ENCODE assay signal across 10 cellular contexts in the genomic region with DNA sequence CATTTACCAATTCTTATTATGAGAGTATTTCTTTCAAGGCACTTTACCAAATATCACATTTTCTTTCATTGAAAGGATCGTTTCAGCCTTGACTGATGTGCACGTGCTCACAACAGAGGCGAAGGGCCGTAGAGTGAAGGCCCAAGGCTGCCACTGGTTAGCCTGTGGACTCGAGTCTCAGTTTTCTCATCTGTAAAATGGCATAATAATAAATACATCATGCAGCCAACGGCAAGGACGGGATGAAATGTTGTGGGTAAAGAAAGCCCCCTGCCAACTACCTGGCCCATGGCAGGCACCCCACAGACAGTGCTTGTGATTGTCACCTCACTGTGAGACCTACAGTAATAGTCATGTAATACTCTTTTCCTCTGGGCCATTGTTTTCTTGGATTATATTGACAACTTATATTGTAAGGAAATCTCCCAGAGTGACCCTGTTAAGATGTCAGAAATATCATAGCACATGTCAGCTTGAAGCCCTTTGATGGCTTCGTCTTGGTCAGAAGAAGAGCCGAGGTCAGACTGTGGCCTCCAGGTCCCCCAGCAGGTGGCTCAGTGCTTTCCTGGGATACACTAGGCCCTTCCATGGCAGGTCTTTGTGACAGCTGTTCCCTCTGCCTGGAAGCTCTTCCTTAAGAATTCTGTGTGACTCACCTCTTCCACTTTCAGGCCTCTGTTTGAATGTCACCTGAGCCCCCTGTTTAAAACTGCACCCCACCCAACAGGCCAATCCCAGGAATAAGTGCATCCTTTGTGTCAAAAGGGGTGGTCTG. TPM values are rescaled to one million over a fixed set of nuclear protein-coding genes. Genes with fewer than 3 reads are reported as not detected.
DNase-seq lines count a peak whose midpoint lies in the region; ATAC-seq and TF ChIP-seq lines count a peak whose summit lies in the region.
"Had no signal": no experiment of that assay in that cellular context is flagged by ENCODE, and none has a peak within 500 bp of the region (broad histone marks: within the 10 kb centered on the region; RNA-seq: fewer than 3 reads in every experiment).

No MANE protein-coding gene starts in this region.

- ATAC-seq in HG02642 (IDR thresholded peaks at IDR 0.05; ENCODE audit: poor library complexity, unreplicated experiment): no peak
- no peak for ATAC-seq in HG02970 (IDR thresholded peaks at IDR 0.05; ENCODE audit: low FRiP score, unreplicated experiment)

- intact Hi-C loops in posterior vena cava (cut with DNase I): loop anchor here in 1 of 2 donors (5.0 kb wide), 1 partner anchor 143 kb away; no protein-coding TSS in a partner anchor

- H3K4me2 ChIP-seq in osteoblast (ENCODE audit: insufficient read depth, low read length): no peak overlapping the region

- no peaks in the 10 kb centered on the region for H4K20me1 ChIP-seq in osteoblast (ENCODE audit: insufficient read depth, low read length)

- no peak for TF ChIP-seq POLR2A in NB4 (IDR thresholded peaks at IDR 0.05; ENCODE audit: extremely low read depth, insufficient read length)

- DNase-seq in EH (ENCODE audit: low read depth): peak; percentile 33
- DNase-seq in NB4 (ENCODE audit: low read depth): no peak
- no peak for DNase-seq in choroid plexus epithelial cell (ENCODE audit: low read depth)
- DNase-seq in osteoblast (ENCODE audit: insufficient read length, low spot score, missing footprints): no peak
- no peak for DNase-seq in cerebellar nuclear complex (lab: John Stamatoyannopoulos, UW)
- no peak for DNase-seq in posterior vena cava (ENCODE audit: low spot score)
- DNase-seq: kidney glomerular epithelial cell had no signal

- H3K36me3 ChIP-seq in osteoblast (ENCODE audit: insufficient read depth, low read length): no peaks in the 10 kb centered on the region

- peaks cover 30% of the 10 kb centered on the region for H3K4me1 ChIP-seq in osteoblast (ENCODE audit: insufficient read depth, low read length)

- no peaks in the 10 kb centered on the region for H3K9me3 ChIP-seq in osteoblast (ENCODE audit: low read depth, low read length)

- no peaks in the 10 kb centered on the region for H3K27me3 ChIP-seq in osteoblast (ENCODE audit: insufficient read depth, low read length)

- no peak overlapping the region for H2AFZ ChIP-seq in osteoblast (ENCODE audit: low read length)

- H3K4me3 ChIP-seq in NB4 (ENCODE audit: low read depth, low read length) (no peak overlapping the region), choroid plexus epithelial cell (ENCODE audit: low read depth, low read length) (no peak overlapping the region), osteoblast (ENCODE audit: insufficient read depth, low read length) (no peak overlapping the region)
- H3K4me3 ChIP-seq: coronary artery had no signal

- no peaks in the 10 kb centered on the region for H3K79me2 ChIP-seq in osteoblast (ENCODE audit: insufficient read depth, low read length)

- peak; percentile 10 for TF ChIP-seq CTCF in NB4 (IDR thresholded peaks at IDR 0.05; ENCODE audit: low read depth, low read length)
- TF ChIP-seq CTCF in choroid plexus epithelial cell (conservative IDR thresholded peaks at IDR 0.05; ENCODE audit: low read depth, low read length): peak; percentile 30
- peak; percentile 33 for TF ChIP-seq CTCF in osteoblast (IDR thresholded peaks at IDR 0.05; ENCODE audit: extremely low read depth, low read depth, low read length)

- no peak overlapping the region for H3K27ac ChIP-seq in osteoblast (ENCODE audit: low read depth, low read length)
- H3K27ac ChIP-seq: coronary artery had no signal

RNA-seq across cellular contexts. Expression of a gene that starts 36.3 kb away (rescaled TPM):
- total RNA-seq in osteoblast (7.1 and 8.0 TPM in 2 replicates), posterior vena cava (1 to 10 TPM; 4.8 to 7.5 TPM)
